13 cellular contexts compared by ENCODE assay signal in genomic region chr2:240920783-240921231, GRCh38. TPM values are rescaled to one million over a fixed set of nuclear protein-coding genes. Genes with fewer than 3 reads are reported as not detected.
DNase-seq lines count a peak whose midpoint lies in the region; ATAC-seq and TF ChIP-seq lines count a peak whose summit lies in the region.
"Had no signal": no experiment of that assay in that cellular context is flagged by ENCODE, and none has a peak within 500 bp of the region (broad histone marks: within the 10 kb centered on the region; RNA-seq: fewer than 3 reads in every experiment).

No MANE protein-coding gene starts in this region.

- H3K27me3 ChIP-seq in mammary epithelial cell (ENCODE audit: insufficient read depth, low read length) = no peaks in the 10 kb centered on the region
- no peaks in the 10 kb centered on the region for H3K27me3 ChIP-seq in muscle layer of duodenum (ENCODE audit: low read depth, low read length)
- H3K27me3 ChIP-seq in aorta (ENCODE audit: control insufficient read depth in 1 of 2, insufficient read depth in 2 of 2, low read length in 1 of 2) = no peaks in the 10 kb centered on the region

- TF ChIP-seq CTCF in MCF 10A (IDR thresholded peaks at IDR 0.05; ENCODE audit: unreplicated experiment) (no peak), mammary epithelial cell (conservative IDR thresholded peaks at IDR 0.05 in 1 of 2, IDR thresholded peaks at IDR 0.05 in 1 of 2; ENCODE audit: extremely low read depth in 1 of 2, insufficient read depth in 1 of 2, low read depth in 1 of 2, low read length in 2 of 2) (no peak), coronary artery (IDR thresholded peaks at IDR 0.05) (no peak)

- ATAC-seq in aorta (ENCODE audit: low FRiP score) = no peak
- ATAC-seq: activated CD8-positive, alpha-beta T cell treated with anti-CD3 and anti-CD28 coated beads, Interleukin-2, amount 10 ng/mL, durations not matched to agents 7 days and 5 days had no signal

- peak overlapping the region; percentile 85 for H3K27ac Mint-ChIP-seq in MCF 10A (ENCODE audit: low read depth, unreplicated experiment)
- H3K27ac Mint-ChIP-seq: activated CD8-positive, alpha-beta T cell treated with anti-CD3 and anti-CD28 coated beads, Interleukin-2, amount 10 ng/mL, durations not matched to agents 7 days and 5 days; naive B cell had no signal

- H3K27ac ChIP-seq in mammary epithelial cell (ENCODE audit: insufficient read depth, low read depth, low read length) = no peak overlapping the region
- peak overlapping the region; percentile 27 to 82 for H3K27ac ChIP-seq in coronary artery
- H3K27ac ChIP-seq in muscle layer of duodenum (ENCODE audit: low read length) = peak overlapping the region; percentile 8
- no peak overlapping the region for H3K27ac ChIP-seq in aorta (ENCODE audit: low read depth in 1 of 2, low read length in 2 of 2)
- H3K27ac ChIP-seq: C4-2B had no signal

- DNase-seq in MCF 10A (ENCODE audit: unreplicated experiment) (no peak), mammary epithelial cell (no peak), coronary artery (ENCODE audit: low spot score) (no peak), aorta (peak; percentile 44 to 76), DMS79 (lab: John Stamatoyannopoulos, UW) (no peak), pons (ENCODE audit: low spot score) (no peak)
- DNase-seq in stimulated activated naive CD4-positive, alpha-beta T cell (lab: John Stamatoyannopoulos, UW) = no peak
- DNase-seq: activated CD8-positive, alpha-beta T cell treated with anti-CD3 and anti-CD28 coated beads, Interleukin-2, amount 10 ng/mL, durations not matched to agents 7 days and 5 days; naive B cell; SIG-M5 had no signal

- H3K9ac ChIP-seq in mammary epithelial cell (ENCODE audit: insufficient read depth, low read length) = no peak overlapping the region

- no peaks in the 10 kb centered on the region for H3K9me3 Mint-ChIP-seq in MCF 10A (ENCODE audit: unreplicated experiment)
- H3K9me3 Mint-ChIP-seq: naive B cell had no signal

- H3K79me2 ChIP-seq in mammary epithelial cell (ENCODE audit: insufficient read depth, low read length) = no peaks in the 10 kb centered on the region

- H2AFZ ChIP-seq in mammary epithelial cell (ENCODE audit: low read depth, low read length) = no peak overlapping the region

- intact Hi-C loops in MCF 10A (cut with micrococcal nuclease) (no loop called here), mammary epithelial cell (cut with micrococcal nuclease) (no loop called here), aorta (cut with DNase I) (no loop called here)

- peaks cover 8% of the 10 kb centered on the region for H3K4me1 Mint-ChIP-seq in MCF 10A (ENCODE audit: insufficient read depth, unreplicated experiment)

- H3K4me2 ChIP-seq in mammary epithelial cell (ENCODE audit: insufficient read depth, low read depth, low read length) = no peak overlapping the region

- H3K36me3 Mint-ChIP-seq in MCF 10A (ENCODE audit: insufficient read depth, unreplicated experiment) = no peaks in the 10 kb centered on the region
- H3K36me3 Mint-ChIP-seq: naive B cell had no signal

- H4K20me1 ChIP-seq in mammary epithelial cell (ENCODE audit: insufficient read depth, low read length) = no peaks in the 10 kb centered on the region

- CTCF ChIA-PET in MCF 10A (lab: Yijun Ruan, JAX) = interaction anchor here (0.6 kb wide), 1 partner anchor 41 kb away, joined by 3 read pairs; no protein-coding TSS in a partner anchor
- CTCF ChIA-PET in mammary epithelial cell (lab: Charles Lee; ENCODE audit: low non-redundant PET) = no interaction called here

- dilution Hi-C loops in mammary epithelial cell (cut with HindIII; ENCODE audit: low sequenced_read_pairs) = no loop called here

- H3K36me3 ChIP-seq in mammary epithelial cell (ENCODE audit: insufficient read depth, low read length) (no peaks in the 10 kb centered on the region), muscle layer of duodenum (ENCODE audit: control insufficient read depth in 1 of 2, insufficient read depth in 2 of 2, low read length in 2 of 2) (no peaks in the 10 kb centered on the region), aorta (ENCODE audit: control insufficient read depth in 1 of 2, insufficient read depth in 2 of 2, low read length in 1 of 2) (no peaks in the 10 kb centered on the region)
- H3K36me3 ChIP-seq: heart right ventricle had no signal

- H3K4me3 Mint-ChIP-seq in MCF 10A (ENCODE audit: unreplicated experiment) = peak overlapping the region; percentile 35
- H3K4me3 Mint-ChIP-seq: activated CD8-positive, alpha-beta T cell treated with anti-CD3 and anti-CD28 coated beads, Interleukin-2, amount 10 ng/mL, durations not matched to agents 7 days and 5 days; naive B cell had no signal

- WGBS in mammary epithelial cell (ENCODE audit: low coverage, missing lambda C conversion rate) = 60% methylated on average over 4 of the region's 4 CpGs
- 71 to 78% methylated on average over 4 of the region's 4 CpGs for WGBS in aorta, 2 donors

- POLR2A ChIA-PET in MCF 10A (lab: Yijun Ruan, JAX) = interaction anchor here (0.9 to 1.4 kb wide), 3 partner anchors 8 to 138 kb away, joined by 3 to 5 read pairs (median 4); no protein-coding TSS in a partner anchor

- H3K4me1 ChIP-seq in mammary epithelial cell (ENCODE audit: insufficient read depth, low read length) = peaks cover 22% of the 10 kb centered on the region
- peaks cover 0 to 4% of the 10 kb centered on the region in 2 donors for H3K4me1 ChIP-seq in muscle layer of duodenum (ENCODE audit: control insufficient read depth in 1 of 2, insufficient read depth in 2 of 2, low read length in 2 of 2)
- H3K4me1 ChIP-seq in aorta (ENCODE audit: control insufficient read depth in 1 of 2, insufficient read depth in 2 of 2, low read length in 2 of 2) = no peaks in the 10 kb centered on the region

- no TSS peak for BruUV-seq in MCF 10A (replicated peaks; lab: Mats Ljungman, UMichigan)
- no TSS peak for BruUV-seq in mammary epithelial cell (replicated peaks; lab: Mats Ljungman, UMichigan)

- H3K4me3 ChIP-seq in mammary epithelial cell (replicated peaks in 1 of 3; ENCODE audit: insufficient read depth in 1 of 3, low read depth in 2 of 3, low read length in 3 of 3) (no peak overlapping the region), coronary artery (no peak overlapping the region), muscle layer of duodenum (ENCODE audit: low read depth in 1 of 2, low read length in 2 of 2) (no peak overlapping the region), aorta (ENCODE audit: low read length in 2 of 2) (no peak overlapping the region)
- H3K4me3 ChIP-seq: heart right ventricle had no signal

- H3K27me3 Mint-ChIP-seq in MCF 10A (ENCODE audit: insufficient read depth, unreplicated experiment) = no peaks in the 10 kb centered on the region

- in situ Hi-C loops in mammary epithelial cell (cut with MboI; ENCODE audit: low sequenced_read_pairs in 2 of 2) = no loop called here

- H3K9me3 ChIP-seq in mammary epithelial cell (replicated peaks; ENCODE audit: insufficient read depth, low read length) (no peaks in the 10 kb centered on the region), muscle layer of duodenum (ENCODE audit: control insufficient read depth in 1 of 2, low read length in 2 of 2) (no peaks in the 10 kb centered on the region), aorta (ENCODE audit: control insufficient read depth, low read length) (no peaks in the 10 kb centered on the region)
- H3K9me3 ChIP-seq: heart right ventricle had no signal

RNA-seq across cellular contexts. Expression of gene CROCC2, which starts 14.7 kb away (rescaled TPM):
- total RNA-seq in MCF 10A (2022) = not detected in 2 replicates
- total RNA-seq in mammary epithelial cell = not detected
- polyA plus RNA-seq in mammary epithelial cell = not detected
- polyA minus RNA-seq in mammary epithelial cell = not detected
- total RNA-seq in aorta = under 1 TPM; 0.13 to 0.45 TPM
- polyA plus RNA-seq in aorta = not detected
- total RNA-seq: activated CD8-positive, alpha-beta T cell treated with anti-CD3 and anti-CD28 coated beads, Interleukin-2, amount 10 ng/mL, durations not matched to agents 7 days and 5 days; heart right ventricle had no signal

RNA-seq across cellular contexts. Expression of gene MAB21L4, which starts 24.9 kb away (rescaled TPM):
- total RNA-seq in MCF 10A (2022) = not detected in 2 replicates
- total RNA-seq in mammary epithelial cell = under 1 TPM; 0.14 to 0.17 TPM
- 0.29 TPM for polyA plus RNA-seq in mammary epithelial cell
- not detected for polyA minus RNA-seq in mammary epithelial cell
- not detected for total RNA-seq in aorta
- polyA plus RNA-seq in aorta = 1 to 10 TPM in 1 of 2 donors, not detected in 1; 5.5 TPM
- total RNA-seq: activated CD8-positive, alpha-beta T cell treated with anti-CD3 and anti-CD28 coated beads, Interleukin-2, amount 10 ng/mL, durations not matched to agents 7 days and 5 days had no signal

RNA-seq across cellular contexts. Expression of gene AGXT, which starts 52.2 kb away (rescaled TPM):
- total RNA-seq in MCF 10A (2022) (not detected in 2 replicates), mammary epithelial cell (not detected), aorta (not detected)
- polyA plus RNA-seq in mammary epithelial cell (not detected), aorta (not detected)
- not detected for polyA minus RNA-seq in mammary epithelial cell
- total RNA-seq: activated CD8-positive, alpha-beta T cell treated with anti-CD3 and anti-CD28 coated beads, Interleukin-2, amount 10 ng/mL, durations not matched to agents 7 days and 5 days; heart right ventricle had no signal

Comparison
In these comparisons a context has a peak if more than half of its experiments do, and no peak if none do; other contexts are left out.
1. DNase-seq: peak in aorta (2 of 2); none in MCF 10A (single experiment), mammary epithelial cell (single experiment), coronary artery (single experiment), DMS79 (single experiment), pons (single experiment) and stimulated activated naive CD4-positive, alpha-beta T cell (0 of 6).
2. H3K27ac ChIP-seq: peak in coronary artery (2 of 2) and muscle layer of duodenum (single experiment); none in mammary epithelial cell (single experiment) and aorta (0 of 2).